In the genomic region with DNA sequence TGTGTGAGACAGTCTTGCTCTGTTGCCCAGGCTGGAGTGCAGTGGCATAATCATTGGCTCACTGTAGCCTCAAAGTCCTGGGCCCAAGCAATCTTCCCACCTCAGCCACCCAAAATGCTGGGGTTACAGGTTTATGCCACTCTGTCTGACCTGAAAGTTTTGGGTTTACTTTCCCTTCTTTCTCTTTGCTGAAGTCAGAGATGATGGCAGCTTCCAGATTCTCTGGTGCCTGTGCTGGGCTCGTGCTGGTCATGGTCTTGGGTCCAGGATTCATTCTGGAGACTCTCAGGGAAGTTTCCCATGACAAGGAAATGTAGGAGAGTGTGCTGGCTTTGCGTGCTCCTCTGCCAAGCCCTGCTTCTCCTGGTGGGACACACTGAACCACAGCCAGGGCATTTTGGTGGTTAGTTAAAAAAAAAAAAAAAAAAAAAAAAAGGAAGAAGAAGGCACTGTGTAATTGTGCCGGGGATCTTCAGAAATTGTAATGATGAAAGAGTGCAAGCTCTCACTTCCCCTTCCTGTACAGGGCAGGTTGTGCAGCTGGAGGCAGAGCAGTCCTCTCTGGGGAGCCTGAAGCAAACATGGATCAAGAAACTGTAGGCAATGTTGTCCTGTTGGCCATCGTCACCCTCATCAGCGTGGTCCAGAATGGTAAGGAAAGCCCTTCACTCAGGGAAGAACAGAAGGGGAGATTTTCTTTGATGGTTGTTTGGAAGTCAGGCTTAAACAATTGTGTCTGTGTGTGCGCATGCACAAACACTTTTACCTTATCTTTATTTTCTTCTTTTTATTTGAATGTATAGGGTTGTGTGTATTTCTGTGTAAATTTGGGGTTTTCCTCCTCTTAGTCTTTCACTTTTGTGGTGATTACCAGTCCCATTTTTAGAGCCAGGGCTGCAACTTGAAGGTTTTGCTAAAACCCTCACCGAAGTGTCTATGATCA, we compare ENCODE assay signal across 9 cellular contexts. TPM values are rescaled to one million over a fixed set of nuclear protein-coding genes. Genes with fewer than 3 reads are reported as not detected.
DNase-seq lines count a peak whose midpoint lies in the region; ATAC-seq and TF ChIP-seq lines count a peak whose summit lies in the region.
"Had no signal": no experiment of that assay in that cellular context is flagged by ENCODE, and none has a peak within 500 bp of the region (broad histone marks: within the 10 kb centered on the region; RNA-seq: fewer than 3 reads in every experiment).

Gene ALOX5AP (plus strand): TSS at position 519 of the 943 bp plus-strand sequence. CDS start 63 bp downstream, at position 582.

- TF ChIP-seq CTCF in NB4 (IDR thresholded peaks at IDR 0.05; ENCODE audit: low read depth, low read length), result no peak
- no peak for TF ChIP-seq CTCF in ascending aorta (IDR thresholded peaks at IDR 0.05)
- no peak for TF ChIP-seq CTCF in ovary (IDR thresholded peaks at IDR 0.05)
- no peak for TF ChIP-seq CTCF in prostate gland (IDR thresholded peaks at IDR 0.05)

- H3K4me3 ChIP-seq in NB4 (ENCODE audit: low read depth, low read length) (no peak within 1 kb of the TSS), ascending aorta (peak within 1 kb of the TSS; percentile 8 to 27), ovary (no peak within 1 kb of the TSS), prostate gland (no peak within 1 kb of the TSS)

- H3K9me3 ChIP-seq in ascending aorta, result no peaks in the 10 kb centered on the region
- no peaks in the 10 kb centered on the region for H3K9me3 ChIP-seq in ovary
- H3K9me3 ChIP-seq in prostate gland, result no peaks in the 10 kb centered on the region
- H3K9me3 ChIP-seq: gastrocnemius medialis had no signal

- H3K36me3 ChIP-seq in ascending aorta, result no peaks in the 10 kb centered on the region
- H3K36me3 ChIP-seq in ovary, result no peaks in the 10 kb centered on the region
- H3K36me3 ChIP-seq in prostate gland, result no peaks in the 10 kb centered on the region
- H3K36me3 ChIP-seq: gastrocnemius medialis had no signal

- no peak for TF ChIP-seq EP300 in ovary (IDR thresholded peaks at IDR 0.05)

- ATAC-seq in GM18858 (IDR thresholded peaks at IDR 0.05; ENCODE audit: unreplicated experiment) (peak; percentile 59), HG02610 (IDR thresholded peaks at IDR 0.05; ENCODE audit: unreplicated experiment) (peak; percentile 71)

- DNase-seq in NB4 (ENCODE audit: low read depth) (peak; percentile 92), ascending aorta (ENCODE audit: low spot score in 2 of 2) (no peak), ovary (no peak), prostate gland (ENCODE audit: low spot score) (no peak), AG20443 (ENCODE audit: low spot score) (no peak), middle frontal gyrus (ENCODE audit: extremely low spot score, low spot score) (no peak)
- DNase-seq: gastrocnemius medialis had no signal

- no peaks in the 10 kb centered on the region for H3K27me3 ChIP-seq in ascending aorta
- no peaks in the 10 kb centered on the region for H3K27me3 ChIP-seq in ovary
- no peaks in the 10 kb centered on the region for H3K27me3 ChIP-seq in prostate gland (replicated peaks; ENCODE audit: insufficient read depth)
- H3K27me3 ChIP-seq: gastrocnemius medialis had no signal

- intact Hi-C loops in ascending aorta (cut with DNase I) (no loop called here), ovary (cut with DNase I) (no loop called here), prostate gland (cut with DNase I) (no loop called here)

- H3K27ac ChIP-seq in ascending aorta, result peak within 1 kb of the TSS in 1 of 2 donors; percentile 22
- no peak within 1 kb of the TSS for H3K27ac ChIP-seq in ovary
- H3K27ac ChIP-seq in prostate gland, result no peak within 1 kb of the TSS
- H3K27ac ChIP-seq: gastrocnemius medialis had no signal

- no peaks in the 10 kb centered on the region for H3K4me1 ChIP-seq in ascending aorta
- H3K4me1 ChIP-seq in ovary (ENCODE audit: insufficient read depth), result peaks cover 2% of the 10 kb centered on the region
- no peaks in the 10 kb centered on the region for H3K4me1 ChIP-seq in prostate gland (replicated peaks)

- 87 to 91% (median 90%) methylated on average over 7 of the region's 7 CpGs for WGBS in ovary, 3 donors
- WGBS in prostate gland, result 86% methylated on average over 7 of the region's 7 CpGs

- TF ChIP-seq POLR2A in NB4 (IDR thresholded peaks at IDR 0.05; ENCODE audit: extremely low read depth, insufficient read length) (no peak), ovary (IDR thresholded peaks at IDR 0.05) (no peak), prostate gland (IDR thresholded peaks at IDR 0.05) (no peak)

RNA-seq across cellular contexts. Expression of gene ALOX5AP, which starts in this region (rescaled TPM):
- 5.7 TPM for total RNA-seq in ascending aorta
- 10 to 100 TPM in 4 of 7 donors, 1 to 10 TPM in 3; 3.3 to 30.3 (median 10.8) TPM for total RNA-seq in ovary
- polyA plus RNA-seq in ovary, result 10 to 100 TPM in 1 of 2 donors, 1 to 10 TPM in 1; 7.8 to 41.6 TPM
- 10 to 100 TPM in 1 of 2 donors, 1 to 10 TPM in 1; 7.3 to 20.6 TPM for total RNA-seq in prostate gland

Comparison
In these comparisons a context has a peak if more than half of its experiments do, and no peak if none do; other contexts are left out.
1. H3K4me3 ChIP-seq: peak in ascending aorta (2 of 2); none in NB4 (single experiment), ovary (single experiment) and prostate gland (0 of 2).